Comparison of ENCODE assay signal across 17 cellular contexts in the genomic region with DNA sequence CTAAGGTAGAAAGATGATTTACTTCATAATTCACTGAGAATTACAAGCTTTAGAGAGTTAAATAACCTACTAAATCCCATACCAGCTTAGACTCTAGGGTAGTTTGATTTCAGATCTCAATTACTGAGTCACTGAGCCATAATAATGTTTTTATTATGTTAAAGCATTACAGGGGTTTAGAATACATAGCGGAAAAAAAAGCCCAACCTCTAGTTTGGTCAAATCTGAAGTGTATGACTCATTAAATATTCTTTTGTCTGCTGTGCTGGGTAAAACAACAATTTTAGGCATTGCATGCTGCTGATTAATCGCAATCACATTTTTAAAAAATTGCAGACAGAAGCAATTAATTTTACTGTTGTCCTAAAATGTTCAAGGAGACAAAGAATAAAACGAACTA. TPM values are rescaled to one million over a fixed set of nuclear protein-coding genes. Genes with fewer than 3 reads are reported as not detected.
DNase-seq lines count a peak whose midpoint lies in the region; ATAC-seq and TF ChIP-seq lines count a peak whose summit lies in the region.
"Had no signal": no experiment of that assay in that cellular context is flagged by ENCODE, and none has a peak within 500 bp of the region (broad histone marks: within the 10 kb centered on the region; RNA-seq: fewer than 3 reads in every experiment).

No MANE protein-coding gene starts in this region.

- H3K4me1 ChIP-seq in GM23338 (ENCODE audit: insufficient read depth) = no peaks in the 10 kb centered on the region
- H3K4me1 ChIP-seq: BLaER1 treated with 17β-estradiol and CSF1 and Interleukin-3, amounts not matched to agents 10 nM and 100 nM; HAP-1 had no signal

- ATAC-seq in GM23338 = no peak
- no peak for ATAC-seq in effector memory CD8-positive, alpha-beta T cell (replicated peaks)
- ATAC-seq: HepG2 had no signal

- H3K9me2 ChIP-seq in GM23338 (ENCODE audit: insufficient read depth) = no peaks in the 10 kb centered on the region

- peaks cover 5% of the 10 kb centered on the region for H3K4me1 Mint-ChIP-seq in GM23338
- H3K4me1 Mint-ChIP-seq in effector memory CD8-positive, alpha-beta T cell (ENCODE audit: low read depth in 2 of 2) = no peaks in the 10 kb centered on the region
- H3K4me1 Mint-ChIP-seq: CD4-positive, CD25-positive, alpha-beta regulatory T cell had no signal

- H3K27me3 ChIP-seq in GM23338 (ENCODE audit: insufficient read depth) = no peaks in the 10 kb centered on the region
- H3K27me3 ChIP-seq: BLaER1 treated with 17β-estradiol and CSF1 and Interleukin-3, amounts not matched to agents 10 nM and 100 nM had no signal

- no peaks in the 10 kb centered on the region for H3K79me2 ChIP-seq in GM23338 (replicated peaks; ENCODE audit: insufficient read depth)

- no peaks in the 10 kb centered on the region for H3F3A ChIP-seq in GM23338 (replicated peaks; ENCODE audit: low read depth)

- DNase-seq in DMS53 (lab: John Stamatoyannopoulos, UW) (peak; percentile 6), DMS53 treated with DMSO at 0.1 percent for 48 hours (lab: John Stamatoyannopoulos, UW; ENCODE audit: unreplicated experiment) (no peak), GM23338 (ENCODE audit: low spot score) (no peak), astrocyte of the cerebellum (ENCODE audit: low read depth) (peak; percentile 32), fibroblast of pulmonary artery (ENCODE audit: low read depth) (peak; percentile 0), superior temporal gyrus (ENCODE audit: extremely low spot score) (no peak), OCI-M2 (lab: John Stamatoyannopoulos, UW; ENCODE audit: unreplicated experiment) (no peak)
- no peak for DNase-seq in effector memory CD8-positive, alpha-beta T cell
- DNase-seq: ACHN; Calu3; CD4-positive, CD25-positive, alpha-beta regulatory T cell; DND-41; GDM1 had no signal

- in situ Hi-C loops in astrocyte of the cerebellum (cut with HindIII; ENCODE audit: low sequenced_read_pairs) = no loop called here

- H3K4me2 ChIP-seq in GM23338 = no peak overlapping the region
- H3K4me2 ChIP-seq: BLaER1 treated with 17β-estradiol and CSF1 and Interleukin-3, amounts not matched to agents 10 nM and 100 nM had no signal

- no peak overlapping the region for H3K27ac Mint-ChIP-seq in GM23338
- no peak overlapping the region for H3K27ac Mint-ChIP-seq in effector memory CD8-positive, alpha-beta T cell
- H3K27ac Mint-ChIP-seq: CD4-positive, CD25-positive, alpha-beta regulatory T cell had no signal

- H3K4me3 Mint-ChIP-seq in GM23338 = no peak overlapping the region
- no peak overlapping the region for H3K4me3 Mint-ChIP-seq in effector memory CD8-positive, alpha-beta T cell
- H3K4me3 Mint-ChIP-seq: CD4-positive, CD25-positive, alpha-beta regulatory T cell had no signal

- peaks cover 2% of the 10 kb centered on the region for H3K27me3 Mint-ChIP-seq in GM23338 (ENCODE audit: insufficient read depth, low read depth, poor library complexity)
- H3K27me3 Mint-ChIP-seq in effector memory CD8-positive, alpha-beta T cell = no peaks in the 10 kb centered on the region
- H3K27me3 Mint-ChIP-seq: CD4-positive, CD25-positive, alpha-beta regulatory T cell had no signal

- peak overlapping the region; percentile 25; the same call in 1 of the 2 replicates for H2AFZ ChIP-seq in GM23338

- H3K4me3 ChIP-seq in GM23338 = no peak overlapping the region
- no peak overlapping the region for H3K4me3 ChIP-seq in astrocyte of the cerebellum (ENCODE audit: low read depth, low read length)
- no peak overlapping the region for H3K4me3 ChIP-seq in fibroblast of pulmonary artery (replicated peaks; ENCODE audit: low read depth, low read length)
- H3K4me3 ChIP-seq: BLaER1 treated with 17β-estradiol and CSF1 and Interleukin-3, amounts not matched to agents 10 nM and 100 nM; HAP-1 had no signal

- H3K27ac ChIP-seq in GM23338 (ENCODE audit: low read depth) = no peak overlapping the region
- H3K27ac ChIP-seq: 22Rv1; BLaER1 treated with 17β-estradiol and CSF1 and Interleukin-3, amounts not matched to agents 10 nM and 100 nM had no signal

- no peak for TF ChIP-seq CTCF in GM23338 (conservative IDR thresholded peaks at IDR 0.05; ENCODE audit: low read depth in 2 of 2)
- TF ChIP-seq CTCF in astrocyte of the cerebellum (IDR thresholded peaks at IDR 0.05; ENCODE audit: low read depth, low read length, missing control alignments) = no peak
- TF ChIP-seq CTCF in fibroblast of pulmonary artery (IDR thresholded peaks at IDR 0.05; ENCODE audit: low read length, missing control alignments) = no peak

- H4K20me1 ChIP-seq in GM23338 (replicated peaks; ENCODE audit: insufficient read depth) = no peaks in the 10 kb centered on the region
- H4K20me1 ChIP-seq: BLaER1 treated with 17β-estradiol and CSF1 and Interleukin-3, amounts not matched to agents 10 nM and 100 nM had no signal

- H3K36me3 ChIP-seq in GM23338 (ENCODE audit: insufficient read depth) = 0 out of 2 replicates have a peak, but pooled peaks cover 4% of the 10 kb centered on the region
- H3K36me3 ChIP-seq: BLaER1 treated with 17β-estradiol and CSF1 and Interleukin-3, amounts not matched to agents 10 nM and 100 nM; HAP-1 had no signal

- peaks cover 3% of the 10 kb centered on the region; the same call in 2 of the 3 replicates for H3K9me3 Mint-ChIP-seq in GM23338
- peaks cover 9% of the 10 kb centered on the region in 2 donors for H3K9me3 Mint-ChIP-seq in effector memory CD8-positive, alpha-beta T cell

- H3K36me3 Mint-ChIP-seq in GM23338 (ENCODE audit: low read depth) = no peaks in the 10 kb centered on the region
- H3K36me3 Mint-ChIP-seq in effector memory CD8-positive, alpha-beta T cell (ENCODE audit: insufficient read depth) = no peaks in the 10 kb centered on the region
- H3K36me3 Mint-ChIP-seq: CD4-positive, CD25-positive, alpha-beta regulatory T cell had no signal

TF ChIP-seq in GM23338, 12 proteins besides CTCF, POLR2A, EP300 and RAD21 (continues in another document):
- TF ChIP-seq EZH2 (IDR thresholded peaks at IDR 0.05; ENCODE audit: low read depth, unreplicated experiment) = no peak
- TF ChIP-seq, protein P1, sequence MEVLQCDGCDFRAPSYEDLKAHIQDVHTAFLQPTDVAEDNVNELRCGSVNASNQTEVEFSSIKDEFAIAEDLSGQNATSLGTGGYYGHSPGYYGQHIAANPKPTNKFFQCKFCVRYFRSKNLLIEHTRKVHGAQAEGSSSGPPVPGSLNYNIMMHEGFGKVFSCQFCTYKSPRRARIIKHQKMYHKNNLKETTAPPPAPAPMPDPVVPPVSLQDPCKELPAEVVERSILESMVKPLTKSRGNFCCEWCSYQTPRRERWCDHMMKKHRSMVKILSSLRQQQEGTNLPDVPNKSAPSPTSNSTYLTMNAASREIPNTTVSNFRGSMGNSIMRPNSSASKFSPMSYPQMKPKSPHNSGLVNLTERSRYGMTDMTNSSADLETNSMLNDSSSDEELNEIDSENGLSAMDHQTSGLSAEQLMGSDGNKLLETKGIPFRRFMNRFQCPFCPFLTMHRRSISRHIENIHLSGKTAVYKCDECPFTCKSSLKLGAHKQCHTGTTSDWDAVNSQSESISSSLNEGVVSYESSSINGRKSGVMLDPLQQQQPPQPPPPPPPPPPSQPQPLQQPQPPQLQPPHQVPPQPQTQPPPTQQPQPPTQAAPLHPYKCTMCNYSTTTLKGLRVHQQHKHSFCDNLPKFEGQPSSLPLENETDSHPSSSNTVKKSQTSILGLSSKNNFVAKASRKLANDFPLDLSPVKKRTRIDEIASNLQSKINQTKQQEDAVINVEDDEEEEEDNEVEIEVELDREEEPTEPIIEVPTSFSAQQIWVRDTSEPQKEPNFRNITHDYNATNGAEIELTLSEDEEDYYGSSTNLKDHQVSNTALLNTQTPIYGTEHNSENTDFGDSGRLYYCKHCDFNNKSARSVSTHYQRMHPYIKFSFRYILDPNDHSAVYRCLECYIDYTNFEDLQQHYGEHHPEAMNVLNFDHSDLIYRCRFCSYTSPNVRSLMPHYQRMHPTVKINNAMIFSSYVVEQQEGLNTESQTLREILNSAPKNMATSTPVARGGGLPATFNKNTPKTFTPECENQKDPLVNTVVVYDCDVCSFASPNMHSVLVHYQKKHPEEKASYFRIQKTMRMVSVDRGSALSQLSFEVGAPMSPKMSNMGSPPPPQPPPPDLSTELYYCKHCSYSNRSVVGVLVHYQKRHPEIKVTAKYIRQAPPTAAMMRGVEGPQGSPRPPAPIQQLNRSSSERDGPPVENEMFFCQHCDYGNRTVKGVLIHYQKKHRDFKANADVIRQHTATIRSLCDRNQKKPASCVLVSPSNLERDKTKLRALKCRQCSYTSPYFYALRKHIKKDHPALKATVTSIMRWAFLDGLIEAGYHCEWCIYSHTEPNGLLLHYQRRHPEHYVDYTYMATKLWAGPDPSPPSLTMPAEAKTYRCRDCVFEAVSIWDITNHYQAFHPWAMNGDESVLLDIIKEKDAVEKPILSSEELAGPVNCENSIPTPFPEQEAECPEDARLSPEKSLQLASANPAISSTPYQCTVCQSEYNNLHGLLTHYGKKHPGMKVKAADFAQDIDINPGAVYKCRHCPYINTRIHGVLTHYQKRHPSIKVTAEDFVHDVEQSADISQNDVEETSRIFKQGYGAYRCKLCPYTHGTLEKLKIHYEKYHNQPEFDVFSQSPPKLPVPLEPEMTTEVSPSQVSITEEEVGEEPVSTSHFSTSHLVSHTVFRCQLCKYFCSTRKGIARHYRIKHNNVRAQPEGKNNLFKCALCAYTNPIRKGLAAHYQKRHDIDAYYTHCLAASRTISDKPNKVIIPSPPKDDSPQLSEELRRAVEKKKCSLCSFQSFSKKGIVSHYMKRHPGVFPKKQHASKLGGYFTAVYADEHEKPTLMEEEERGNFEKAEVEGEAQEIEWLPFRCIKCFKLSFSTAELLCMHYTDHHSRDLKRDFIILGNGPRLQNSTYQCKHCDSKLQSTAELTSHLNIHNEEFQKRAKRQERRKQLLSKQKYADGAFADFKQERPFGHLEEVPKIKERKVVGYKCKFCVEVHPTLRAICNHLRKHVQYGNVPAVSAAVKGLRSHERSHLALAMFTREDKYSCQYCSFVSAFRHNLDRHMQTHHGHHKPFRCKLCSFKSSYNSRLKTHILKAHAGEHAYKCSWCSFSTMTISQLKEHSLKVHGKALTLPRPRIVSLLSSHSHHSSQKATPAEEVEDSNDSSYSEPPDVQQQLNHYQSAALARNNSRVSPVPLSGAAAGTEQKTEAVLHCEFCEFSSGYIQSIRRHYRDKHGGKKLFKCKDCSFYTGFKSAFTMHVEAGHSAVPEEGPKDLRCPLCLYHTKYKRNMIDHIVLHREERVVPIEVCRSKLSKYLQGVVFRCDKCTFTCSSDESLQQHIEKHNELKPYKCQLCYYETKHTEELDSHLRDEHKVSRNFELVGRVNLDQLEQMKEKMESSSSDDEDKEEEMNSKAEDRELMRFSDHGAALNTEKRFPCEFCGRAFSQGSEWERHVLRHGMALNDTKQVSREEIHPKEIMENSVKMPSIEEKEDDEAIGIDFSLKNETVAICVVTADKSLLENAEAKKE (CRISPR knock-in tag; IDR thresholded peaks at IDR 0.05) = no peak

RNA-seq across cellular contexts. Expression of a gene that starts 48.5 kb away (rescaled TPM):
- 0.42 and 1.1 TPM in 2 replicates for total RNA-seq in GM23338 (2014; rRNA removed; shearing (Covaris generic))
- 1.3 and 1.9 TPM in 2 replicates for polyA plus RNA-seq in GM23338 (2016; fragmentation: Nextera tagmentation; extraction: Ambion mirVana)
- total RNA-seq: Calu3; CD4-positive, CD25-positive, alpha-beta regulatory T cell had no signal
- polyA plus RNA-seq: CD4-positive, CD25-positive, alpha-beta regulatory T cell had no signal

Comparison
In these comparisons a context has a peak if more than half of its experiments do, and no peak if none do; other contexts are left out.
1. DNase-seq: peak in DMS53 (single experiment), astrocyte of the cerebellum (single experiment) and fibroblast of pulmonary artery (single experiment); none in DMS53 treated with DMSO at 0.1 percent for 48 hours (single experiment), GM23338 (single experiment), effector memory CD8-positive, alpha-beta T cell (0 of 3), superior temporal gyrus (single experiment) and OCI-M2 (single experiment).